In genomic region chr6:113856011-113856551, GRCh38 we compare ENCODE assay signal across 8 cellular contexts. TPM values are rescaled to one million over a fixed set of nuclear protein-coding genes. Genes with fewer than 3 reads are reported as not detected.
DNase-seq lines count a peak whose midpoint lies in the region; ATAC-seq, FAIRE-seq and TF ChIP-seq lines count a peak whose summit lies in the region.

No MANE protein-coding gene starts in this region.

- no peaks in the 10 kb centered on the region for H3K27me3 ChIP-seq in keratinocyte (ENCODE audit: control insufficient read depth, extremely low read depth, insufficient read depth, low read length)

- dilution Hi-C loops in keratinocyte (cut with MboI; ENCODE audit: extremely low pct_ligation_motif_present, low sequenced_read_pairs), result no loop called here

- peak overlapping the region; percentile 81 for H2AFZ ChIP-seq in keratinocyte (ENCODE audit: control insufficient read depth, low read length)

- no peaks in the 10 kb centered on the region for H3K9me1 ChIP-seq in keratinocyte (ENCODE audit: control insufficient read depth, extremely low read depth, insufficient read depth, low read length)

- H3K9me3 ChIP-seq in keratinocyte (ENCODE audit: control insufficient read depth, low read depth, low read length), result no peaks in the 10 kb centered on the region

- H3K27ac ChIP-seq in keratinocyte (ENCODE audit: control insufficient read depth, insufficient read depth, low read length) (peak overlapping the region; percentile 99), substantia nigra (ENCODE audit: low read depth, low read length, poor library complexity, severe bottlenecking) (peak overlapping the region; percentile 89)

- peak overlapping the region; percentile 94 for H3K4me2 ChIP-seq in keratinocyte (ENCODE audit: control insufficient read depth, extremely low read depth, insufficient read depth, low read depth, low read length)

- H3K9ac ChIP-seq in keratinocyte (ENCODE audit: control insufficient read depth, extremely low read depth, insufficient read depth, low read length), result peak overlapping the region; percentile 98

- H3K4me1 ChIP-seq in keratinocyte (ENCODE audit: control insufficient read depth, extremely low read depth, insufficient read depth, low read length), result peaks cover 11% of the 10 kb centered on the region

- BruUV-seq in MCF 10A (replicated peaks; lab: Mats Ljungman, UMichigan), result no TSS peak

- intact Hi-C loops in MCF 10A (cut with micrococcal nuclease), result loop anchor here (2.0 kb wide), 1 partner anchor 201 kb away; no protein-coding TSS in a partner anchor

- H3K79me2 ChIP-seq in keratinocyte (ENCODE audit: control insufficient read depth, insufficient read depth, low read length), result peaks cover 37% of the 10 kb centered on the region

- peak overlapping the region; percentile 11 for H3K4me3 Mint-ChIP-seq in activated naive CD4-positive, alpha-beta T cell treated with anti-CD3 and anti-CD28 coated beads, Interleukin-2, amount 10 ng/mL, durations not matched to agents 7 days and 5 days
- H3K4me3 Mint-ChIP-seq in MCF 10A (ENCODE audit: unreplicated experiment), result peak overlapping the region; percentile 65

- CTCF ChIA-PET in activated naive CD4-positive, alpha-beta T cell treated with anti-CD3 and anti-CD28 coated beads, Interleukin-2, amount 10 ng/mL, durations not matched to agents 7 days and 5 days (lab: Charles Lee), result no interaction called here
- CTCF ChIA-PET in MCF 10A (lab: Yijun Ruan, JAX), result interaction anchor here (0.6 to 1.5 kb wide), 7 partner anchors 218 to 1103 kb away, joined by 3 to 6 read pairs (median 3); no protein-coding TSS in a partner anchor

- H3K36me3 ChIP-seq in keratinocyte (ENCODE audit: control insufficient read depth in 2 of 2, extremely low read depth in 1 of 2, insufficient read depth in 2 of 2, low read length in 2 of 2), result no peaks in the 10 kb centered on the region

- peaks cover 24% of the 10 kb centered on the region for H3K4me1 Mint-ChIP-seq in activated naive CD4-positive, alpha-beta T cell treated with anti-CD3 and anti-CD28 coated beads, Interleukin-2, amount 10 ng/mL, durations not matched to agents 7 days and 5 days
- H3K4me1 Mint-ChIP-seq in MCF 10A (ENCODE audit: insufficient read depth, unreplicated experiment), result no peaks in the 10 kb centered on the region

- H4K20me1 ChIP-seq in keratinocyte (ENCODE audit: control insufficient read depth, extremely low read depth, insufficient read depth, low read length), result no peaks in the 10 kb centered on the region

- no peak for DNase-seq in activated naive CD4-positive, alpha-beta T cell treated with anti-CD3 and anti-CD28 coated beads, Interleukin-2, amount 10 ng/mL, durations not matched to agents 7 days and 5 days
- no peak for DNase-seq in activated naive CD4-positive, alpha-beta T cell treated with anti-CD3 and anti-CD28 coated beads, Interleukin-2, amount 50 U/mL, for 16 hours
- peak; percentile 55 for DNase-seq in NCI-H446 (lab: John Stamatoyannopoulos, UW)
- DNase-seq in MCF 10A (ENCODE audit: unreplicated experiment), result no peak
- no peak for DNase-seq in keratinocyte (ENCODE audit: low read depth, low spot score)
- DNase-seq in substantia nigra (lab: John Stamatoyannopoulos, UW), result peak in 24 of 49 donors; percentile 0 to 78 (median 27)
- DNase-seq in activated CD4-positive, CD25-positive, alpha-beta regulatory T cell (lab: John Stamatoyannopoulos, UW), result no peak

- H3K36me3 Mint-ChIP-seq in activated naive CD4-positive, alpha-beta T cell treated with anti-CD3 and anti-CD28 coated beads, Interleukin-2, amount 10 ng/mL, durations not matched to agents 7 days and 5 days, result peaks cover 4% of the 10 kb centered on the region
- peaks cover 9% of the 10 kb centered on the region for H3K36me3 Mint-ChIP-seq in MCF 10A (ENCODE audit: insufficient read depth, unreplicated experiment)

- no peak for TF ChIP-seq CTCF in MCF 10A (IDR thresholded peaks at IDR 0.05; ENCODE audit: unreplicated experiment)
- TF ChIP-seq CTCF in keratinocyte (optimal IDR thresholded peaks at IDR 0.05 in 1 of 3, IDR thresholded peaks at IDR 0.05 in 1 of 3, conservative IDR thresholded peaks at IDR 0.05 in 1 of 3; ENCODE audit: extremely low read depth in 1 of 3, insufficient read depth in 2 of 3, low read length in 3 of 3), result no peak

- H3K4me3 ChIP-seq in keratinocyte (ENCODE audit: control insufficient read depth in 2 of 3, extremely low read depth in 1 of 3, insufficient read depth in 2 of 3, low read depth in 1 of 3, low read length in 3 of 3), result peak overlapping the region; percentile 71 to 89 (median 77)

- peaks cover 10% of the 10 kb centered on the region for H3K27me3 Mint-ChIP-seq in activated naive CD4-positive, alpha-beta T cell treated with anti-CD3 and anti-CD28 coated beads, Interleukin-2, amount 10 ng/mL, durations not matched to agents 7 days and 5 days
- no peaks in the 10 kb centered on the region for H3K27me3 Mint-ChIP-seq in MCF 10A (ENCODE audit: insufficient read depth, unreplicated experiment)

- no peak overlapping the region for H3K27ac Mint-ChIP-seq in activated naive CD4-positive, alpha-beta T cell treated with anti-CD3 and anti-CD28 coated beads, Interleukin-2, amount 10 ng/mL, durations not matched to agents 7 days and 5 days
- no peak overlapping the region for H3K27ac Mint-ChIP-seq in MCF 10A (ENCODE audit: low read depth, unreplicated experiment)

- no peaks in the 10 kb centered on the region for H3K9me3 Mint-ChIP-seq in activated naive CD4-positive, alpha-beta T cell treated with anti-CD3 and anti-CD28 coated beads, Interleukin-2, amount 10 ng/mL, durations not matched to agents 7 days and 5 days
- no peaks in the 10 kb centered on the region for H3K9me3 Mint-ChIP-seq in MCF 10A (ENCODE audit: unreplicated experiment)

- ATAC-seq in HG02840 (IDR thresholded peaks at IDR 0.05; ENCODE audit: low FRiP score, unreplicated experiment), result no peak

- POLR2A ChIA-PET in MCF 10A (lab: Yijun Ruan, JAX), result interaction anchor here (0.6 to 1.5 kb wide), 15 partner anchors 136 to 1077 kb away, joined by 3 to 7 read pairs (median 4); no protein-coding TSS in a partner anchor

- peak; percentile 52 for FAIRE-seq in keratinocyte (lab: Jason Lieb, UNC)

RNA-seq across cellular contexts. Expression of gene MARCKS, which starts 1.1 kb away (rescaled TPM):
- total RNA-seq in MCF 10A (2022), result 39.3 and 59.9 TPM in 2 replicates
- polyA plus RNA-seq in keratinocyte, result 33.2 to 50.8 TPM (median 38.3 TPM) in 3 replicates
- polyA plus RNA-seq in keratinocyte (2011; ENCODE audit: low read depth), result 21.0 TPM
- 20.8 and 38.9 TPM in 2 replicates for polyA plus RNA-seq in keratinocyte (2011; cell fraction: cytosol; rRNA removed)
- 43.9 and 64.9 TPM in 2 replicates for polyA plus RNA-seq in keratinocyte (2011; cell fraction: nucleus; rRNA removed)
- polyA plus RNA-seq in keratinocyte (2012; ENCODE audit: low replicate concordance), result 49.5 and 49.9 TPM in 2 replicates
- polyA minus RNA-seq in keratinocyte, result 7.1 to 29.0 TPM (median 17.1 TPM) in 3 replicates
- 64.8 TPM for polyA minus RNA-seq in keratinocyte (2011; cell fraction: cytosol; rRNA and poly(A)+ RNA removed)
- 47.7 and 62.8 TPM in 2 replicates for polyA minus RNA-seq in keratinocyte (2011; cell fraction: nucleus; rRNA and poly(A)+ RNA removed)

Comparison
In these comparisons a context has a peak if more than half of its experiments do, and no peak if none do; other contexts are left out.
1. DNase-seq: peak in NCI-H446 (2 of 2); none in activated naive CD4-positive, alpha-beta T cell treated with anti-CD3 and anti-CD28 coated beads, Interleukin-2, amount 10 ng/mL, durations not matched to agents 7 days and 5 days (single experiment), activated naive CD4-positive, alpha-beta T cell treated with anti-CD3 and anti-CD28 coated beads, Interleukin-2, amount 50 U/mL, for 16 hours (single experiment), MCF 10A (single experiment), keratinocyte (single experiment) and activated CD4-positive, CD25-positive, alpha-beta regulatory T cell (0 of 4).